ENCODE assay signal across 11 cellular contexts in the genomic region with DNA sequence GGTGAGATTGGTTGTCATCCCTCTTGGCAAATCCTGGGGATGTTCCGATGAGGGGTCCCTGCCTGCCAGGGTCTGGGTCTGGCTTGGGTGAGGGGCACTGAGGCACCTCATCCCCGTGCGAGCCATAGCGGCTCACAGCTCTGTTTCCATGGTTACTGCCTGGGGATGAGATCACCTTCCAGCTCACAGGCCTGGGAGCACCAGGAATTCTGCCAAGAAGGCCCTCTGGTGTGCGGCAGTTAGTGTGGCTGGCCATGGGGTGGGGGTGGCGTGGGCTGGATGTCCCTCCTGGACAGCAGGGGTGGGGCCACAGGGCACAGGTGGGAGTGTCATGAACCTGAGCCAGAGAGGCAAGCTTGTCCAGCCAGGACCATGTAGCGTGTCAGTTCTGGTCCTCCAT. TPM values are rescaled to one million over a fixed set of nuclear protein-coding genes. Genes with fewer than 3 reads are reported as not detected.
DNase-seq lines count a peak whose midpoint lies in the region; ATAC-seq and TF ChIP-seq lines count a peak whose summit lies in the region.
"Had no signal": no experiment of that assay in that cellular context is flagged by ENCODE, and none has a peak within 500 bp of the region (broad histone marks: within the 10 kb centered on the region; RNA-seq: fewer than 3 reads in every experiment).

No MANE protein-coding gene starts in this region.

- peak; percentile 39 for DNase-seq in DMS79 (lab: John Stamatoyannopoulos, UW)
- DNase-seq in NCI-H1105 (lab: John Stamatoyannopoulos, UW): peak; percentile 88
- DNase-seq in astrocyte of the hippocampus (ENCODE audit: low read depth, low spot score): peak; percentile 88
- DNase-seq in mesenchymal stem cell: peak; percentile 12
- DNase-seq in SKM-1 treated with dmso at 0.1 percent for 144 hours (lab: John Stamatoyannopoulos, UW; ENCODE audit: unreplicated experiment): no peak
- no peak for DNase-seq in colonic mucosa
- DNase-seq in activated T-cell treated with anti-CD3 and anti-CD28 coated beads, Interleukin-2, amount 50 U/mL, for 24 hours: no peak
- DNase-seq: activated CD4-positive, alpha-beta T cell treated with anti-CD3 and anti-CD28 coated beads, Interleukin-2, amount 10 ng/mL, durations not matched to agents 7 days and 5 days had no signal

- H3K9me3 Mint-ChIP-seq in activated T-cell treated with anti-CD3 and anti-CD28 coated beads, Interleukin-2, amount 50 U/mL, for 24 hours: no peaks in the 10 kb centered on the region
- H3K9me3 Mint-ChIP-seq: activated CD4-positive, alpha-beta T cell treated with anti-CD3 and anti-CD28 coated beads, Interleukin-2, amount 10 ng/mL, durations not matched to agents 7 days and 5 days; dendritic cell treated with granulocyte-macrophage colony-stimulating factor and Interleukin-4, amounts not matched to agents 40 ng/mL and 50 ng/mL, for 4 days had no signal

- H2AFZ ChIP-seq in mesenchymal stem cell (ENCODE audit: low read depth, low read length): no peak overlapping the region

- no peak for ATAC-seq in GM18517 (IDR thresholded peaks at IDR 0.05; ENCODE audit: unreplicated experiment)

- no peak overlapping the region for H2AK5ac ChIP-seq in mesenchymal stem cell (ENCODE audit: low read length, severe bottlenecking)

- 55% methylated on average over 7 of the region's 7 CpGs for WGBS in mesenchymal stem cell

- H3K14ac ChIP-seq in mesenchymal stem cell (ENCODE audit: low read length in 2 of 2): no peak overlapping the region

- H3K4me3 ChIP-seq in mesenchymal stem cell (ENCODE audit: insufficient read depth in 1 of 2, low read depth in 1 of 2, low read length in 2 of 2) (no peak overlapping the region), colonic mucosa (no peak overlapping the region)

- H3K9me3 ChIP-seq in mesenchymal stem cell (ENCODE audit: control insufficient read depth, low read length) (no peaks in the 10 kb centered on the region), colonic mucosa (no peaks in the 10 kb centered on the region)

- H3K4me3 Mint-ChIP-seq in activated T-cell treated with anti-CD3 and anti-CD28 coated beads, Interleukin-2, amount 50 U/mL, for 24 hours: no peak overlapping the region
- H3K4me3 Mint-ChIP-seq: activated CD4-positive, alpha-beta T cell treated with anti-CD3 and anti-CD28 coated beads, Interleukin-2, amount 10 ng/mL, durations not matched to agents 7 days and 5 days; dendritic cell treated with granulocyte-macrophage colony-stimulating factor and Interleukin-4, amounts not matched to agents 40 ng/mL and 50 ng/mL, for 4 days had no signal

- no peak overlapping the region for H2BK5ac ChIP-seq in mesenchymal stem cell (ENCODE audit: low read depth, low read length, poor library complexity, severe bottlenecking)

- H3K4me2 ChIP-seq in mesenchymal stem cell (ENCODE audit: low read length, poor library complexity, severe bottlenecking): no peak overlapping the region

- no peak overlapping the region for H4K91ac ChIP-seq in mesenchymal stem cell (ENCODE audit: low read length)

- H3K4me1 ChIP-seq in mesenchymal stem cell (ENCODE audit: control insufficient read depth, insufficient read depth, low read depth, low read length) (peaks cover 21% of the 10 kb centered on the region), colonic mucosa (no peaks in the 10 kb centered on the region)

- H4K8ac ChIP-seq in mesenchymal stem cell (ENCODE audit: low read length): no peak overlapping the region

- H2BK15ac ChIP-seq in mesenchymal stem cell (ENCODE audit: low read depth, poor library complexity, severe bottlenecking): no peak overlapping the region

- H3K79me1 ChIP-seq in mesenchymal stem cell (replicated peaks; ENCODE audit: low read length, poor library complexity, severe bottlenecking): no peaks in the 10 kb centered on the region

- H3K23ac ChIP-seq in mesenchymal stem cell (ENCODE audit: low read length in 2 of 2): no peak overlapping the region

- H3K9ac ChIP-seq in mesenchymal stem cell (ENCODE audit: low read length): no peak overlapping the region
- no peak overlapping the region for H3K9ac ChIP-seq in colonic mucosa (ENCODE audit: low read depth in 2 of 2, low read length in 2 of 2)

- no peak overlapping the region for H3K18ac ChIP-seq in mesenchymal stem cell (ENCODE audit: low read depth in 1 of 2, low read length in 2 of 2)

- H3K27ac ChIP-seq in mesenchymal stem cell (ENCODE audit: low read length, poor library complexity, severe bottlenecking): no peak overlapping the region
- H3K27ac ChIP-seq in colonic mucosa: no peak overlapping the region

- H3K27me3 ChIP-seq in mesenchymal stem cell (ENCODE audit: control insufficient read depth in 1 of 2, insufficient read depth in 1 of 2, low read length in 2 of 2) (peaks cover 23 to 78% of the 10 kb centered on the region in 2 experiments), colonic mucosa (no peaks in the 10 kb centered on the region)

- no peaks in the 10 kb centered on the region for H3K36me3 ChIP-seq in mesenchymal stem cell (ENCODE audit: control insufficient read depth in 1 of 2, insufficient read depth in 2 of 2, low read depth in 1 of 2, low read length in 2 of 2)
- H3K36me3 ChIP-seq in colonic mucosa: no peaks in the 10 kb centered on the region

- H3K27me3 Mint-ChIP-seq in activated T-cell treated with anti-CD3 and anti-CD28 coated beads, Interleukin-2, amount 50 U/mL, for 24 hours: peaks cover 53% of the 10 kb centered on the region
- H3K27me3 Mint-ChIP-seq: activated CD4-positive, alpha-beta T cell treated with anti-CD3 and anti-CD28 coated beads, Interleukin-2, amount 10 ng/mL, durations not matched to agents 7 days and 5 days had no signal

- H3K36me3 Mint-ChIP-seq in activated T-cell treated with anti-CD3 and anti-CD28 coated beads, Interleukin-2, amount 50 U/mL, for 24 hours (ENCODE audit: low read depth): no peaks in the 10 kb centered on the region

- no peaks in the 10 kb centered on the region for H3K4me1 Mint-ChIP-seq in activated T-cell treated with anti-CD3 and anti-CD28 coated beads, Interleukin-2, amount 50 U/mL, for 24 hours (ENCODE audit: low read depth)
- H3K4me1 Mint-ChIP-seq: activated CD4-positive, alpha-beta T cell treated with anti-CD3 and anti-CD28 coated beads, Interleukin-2, amount 10 ng/mL, durations not matched to agents 7 days and 5 days had no signal

- TF ChIP-seq CTCF in colonic mucosa (IDR thresholded peaks at IDR 0.05): no peak

- intact Hi-C loops in colonic mucosa (cut with DNase I): loop anchor here (10.0 kb wide), 2 partner anchors 416 to 496 kb away; no protein-coding TSS in a partner anchor

- H3K4ac ChIP-seq in mesenchymal stem cell (ENCODE audit: low read depth in 1 of 2, low read length in 2 of 2): no peak overlapping the region

- H2BK12ac ChIP-seq in mesenchymal stem cell (ENCODE audit: low read length in 2 of 2): no peak overlapping the region

- no peak overlapping the region for H3K27ac Mint-ChIP-seq in activated T-cell treated with anti-CD3 and anti-CD28 coated beads, Interleukin-2, amount 50 U/mL, for 24 hours
- H3K27ac Mint-ChIP-seq: activated CD4-positive, alpha-beta T cell treated with anti-CD3 and anti-CD28 coated beads, Interleukin-2, amount 10 ng/mL, durations not matched to agents 7 days and 5 days; dendritic cell treated with granulocyte-macrophage colony-stimulating factor and Interleukin-4, amounts not matched to agents 40 ng/mL and 50 ng/mL, for 4 days had no signal

- H2BK120ac ChIP-seq in mesenchymal stem cell (ENCODE audit: low read depth, low read length): no peak overlapping the region

RNA-seq across cellular contexts. Expression of gene PRR23E, which starts 22.1 kb away (rescaled TPM):
- polyA plus RNA-seq in mesenchymal stem cell (2013, experiment 1 of 2): not detected
- polyA plus RNA-seq in mesenchymal stem cell (2013, experiment 2 of 2): not detected
- total RNA-seq in colonic mucosa: not detected
- total RNA-seq: activated CD4-positive, alpha-beta T cell treated with anti-CD3 and anti-CD28 coated beads, Interleukin-2, amount 10 ng/mL, durations not matched to agents 7 days and 5 days; mucosa of gallbladder had no signal

Comparison
In these comparisons a context has a peak if more than half of its experiments do, and no peak if none do; other contexts are left out.
1. DNase-seq: peak in DMS79 (single experiment), NCI-H1105 (single experiment), astrocyte of the hippocampus (single experiment) and mesenchymal stem cell (single experiment); none in SKM-1 treated with dmso at 0.1 percent for 144 hours (single experiment), colonic mucosa (single experiment) and activated T-cell treated with anti-CD3 and anti-CD28 coated beads, Interleukin-2, amount 50 U/mL, for 24 hours (single experiment).